In genomic region chr6:31663961-31664789, GRCh38 we compare ENCODE assay signal across 7 cellular contexts. TPM values are rescaled to one million over a fixed set of nuclear protein-coding genes. Genes with fewer than 3 reads are reported as not detected.
DNase-seq lines count a peak whose midpoint lies in the region; ATAC-seq and TF ChIP-seq lines count a peak whose summit lies in the region.

No MANE protein-coding gene starts in this region.

- peaks cover 79% of the 10 kb centered on the region for H3K36me3 Mint-ChIP-seq in MCF 10A (ENCODE audit: insufficient read depth, unreplicated experiment)

- no peak for ATAC-seq in GM18519 (IDR thresholded peaks at IDR 0.05; ENCODE audit: low FRiP score, unreplicated experiment)

- H3K4me1 ChIP-seq in tibial artery: peaks cover 4 to 70% (median 55%) of the 10 kb centered on the region in 4 donors

- H3K27me3 ChIP-seq in tibial artery: no peaks in the 10 kb centered on the region

- DNase-seq in GM04504 (ENCODE audit: low read depth) (peak; percentile 63), NCI-H446 treated with DMSO at 0.1 percent for 48 hours (lab: John Stamatoyannopoulos, UW) (peak; percentile 22), MCF 10A (ENCODE audit: unreplicated experiment) (peak; percentile 84), lower leg skin (ENCODE audit: low spot score in 2 of 2) (peak; percentile 54 to 90), tibial artery (peak; percentile 70 to 85), cerebellum (ENCODE audit: low spot score) (no peak)

- H3K27ac Mint-ChIP-seq in MCF 10A (ENCODE audit: low read depth, unreplicated experiment): peak overlapping the region; percentile 99

- H3K36me3 ChIP-seq in tibial artery: peaks cover 21 to 38% (median 34%) of the 10 kb centered on the region in 3 donors

- CTCF ChIA-PET in MCF 10A (lab: Yijun Ruan, JAX): interaction anchor here (0.7 to 0.9 kb wide), 4 partner anchors 9 to 114 kb away, joined by 4 to 9 read pairs (median 4); partner anchors contain the start of gene APOM

- BruUV-seq in MCF 10A (replicated peaks; lab: Mats Ljungman, UMichigan): TSS peak; percentile 31

- H3K27me3 Mint-ChIP-seq in MCF 10A (ENCODE audit: insufficient read depth, unreplicated experiment): no peaks in the 10 kb centered on the region

- TF ChIP-seq CTCF in MCF 10A (IDR thresholded peaks at IDR 0.05; ENCODE audit: unreplicated experiment) (no peak), lower leg skin (IDR thresholded peaks at IDR 0.05) (no peak), tibial artery (IDR thresholded peaks at IDR 0.05) (no peak)

- peaks cover 39% of the 10 kb centered on the region for H3K4me1 Mint-ChIP-seq in MCF 10A (ENCODE audit: insufficient read depth, unreplicated experiment)

- H3K4me3 ChIP-seq in lower leg skin (ENCODE audit: low read depth, poor library complexity, severe bottlenecking) (peak overlapping the region; percentile 61), tibial artery (peak overlapping the region; percentile 77 to 88)

- H3K9me3 Mint-ChIP-seq in MCF 10A (ENCODE audit: unreplicated experiment): no peaks in the 10 kb centered on the region

- 10 to 16% methylated on average over 17 of the region's 17 CpGs for WGBS in lower leg skin, 2 donors

- peak overlapping the region; percentile 93 to 94 for H3K27ac ChIP-seq in tibial artery

- no peak for TF ChIP-seq POLR2A in lower leg skin (IDR thresholded peaks at IDR 0.05)

- peak overlapping the region; percentile 99 for H3K4me3 Mint-ChIP-seq in MCF 10A (ENCODE audit: unreplicated experiment)

- POLR2A ChIA-PET in MCF 10A (lab: Yijun Ruan, JAX): interaction anchor here (0.6 to 7.9 kb wide), 40 partner anchors 12 to 1308 kb away, joined by 3 to 263 read pairs (median 5); partner anchors contain the start of genes ABHD16A, APOM, ATP6V1G2 and BAG6

- intact Hi-C loops in MCF 10A (cut with micrococcal nuclease): loop anchor here (5.0 kb wide), 1 partner anchor 42 kb away; the partner anchor contains the start of gene PRRC2A
- intact Hi-C loops in lower leg skin (cut with DNase I; ENCODE audit: low total_unique reads): no loop called here
- intact Hi-C loops in tibial artery (cut with DNase I; ENCODE audit: low total_unique reads): no loop called here

- H3K9me3 ChIP-seq in tibial artery: no peaks in the 10 kb centered on the region

RNA-seq across cellular contexts. Expression of gene GPANK1, which starts 0.6 kb away (rescaled TPM):
- total RNA-seq in MCF 10A (2022): 13.0 and 13.6 TPM in 2 replicates
- total RNA-seq in lower leg skin: 10 to 100 TPM; 22.3 to 32.5 (median 24.3) TPM
- 7.8 TPM for total RNA-seq in cerebellum

RNA-seq across cellular contexts. Expression of gene CSNK2B, which starts 1.7 kb away (rescaled TPM):
- 197 and 209 TPM in 2 replicates for total RNA-seq in MCF 10A (2022)
- total RNA-seq in lower leg skin: 100 to 1,000 TPM; 328 to 447 (median 416) TPM
- 52.0 TPM for total RNA-seq in cerebellum

RNA-seq across cellular contexts. Expression of gene C6orf47, which starts 3.6 kb away (rescaled TPM):
- total RNA-seq in MCF 10A (2022) (15.5 and 16.6 TPM in 2 replicates), lower leg skin (10 to 100 TPM; 35.8 to 39.9 (median 37.2) TPM), cerebellum (11.4 TPM)

RNA-seq across cellular contexts. Expression of gene LY6G5B, which starts 5.6 kb away (rescaled TPM):
- 14.4 and 16.0 TPM in 2 replicates for total RNA-seq in MCF 10A (2022)
- total RNA-seq in lower leg skin: 10 to 100 TPM in 1 of 4 donors, 1 to 10 TPM in 3; 4.2 to 21.3 (median 7.1) TPM
- 7.3 TPM for total RNA-seq in cerebellum

RNA-seq across cellular contexts. Expression of gene APOM, which starts 8.5 kb away (rescaled TPM):
- total RNA-seq in MCF 10A (2022) (5.0 and 5.2 TPM in 2 replicates), lower leg skin (1 to 10 TPM; 1.7 to 7.2 (median 2.5) TPM), cerebellum (0.91 TPM)
